2 cellular contexts compared by ENCODE assay signal in genomic region chr5:82221020-82221419, GRCh38.
A peak's percentile ranks its signal among the peaks of the same experiment; 100 is the strongest.
TF ChIP-seq lines count a peak whose summit lies in the region.

No MANE protein-coding gene starts in this region.

TF ChIP-seq in HepG2, 621 proteins besides CTCF, POLR2A, EP300 and RAD21:
- no peak for TF ChIP-seq BRD4 (CRISPR knock-in tag; IDR thresholded peaks at IDR 0.05)
- TF ChIP-seq CEBPB (IDR thresholded peaks at IDR 0.05; ENCODE audit: borderline replicate concordance, low read depth, low read length) = peak; percentile 66

TF ChIP-seq in H1, 55 proteins besides CTCF, POLR2A, EP300 and RAD21:
- TF ChIP-seq PHF8 (conservative IDR thresholded peaks at IDR 0.05; ENCODE audit: low read depth, low read length) = no peak
- TF ChIP-seq MAX (IDR thresholded peaks at IDR 0.05) = no peak
- TF ChIP-seq NRF1 (IDR thresholded peaks at IDR 0.05; ENCODE audit: low read depth, low read length) = no peak
- TF ChIP-seq TAF7 (optimal IDR thresholded peaks at IDR 0.05; ENCODE audit: borderline replicate concordance, low read depth, low read length) = no peak
- no peak for TF ChIP-seq GTF2F1 (IDR thresholded peaks at IDR 0.05; ENCODE audit: borderline replicate concordance, low read depth, low read length)
- no peak for TF ChIP-seq TAF1 (IDR thresholded peaks at IDR 0.05; ENCODE audit: low read depth, low read length)
- no peak for TF ChIP-seq USF2 (IDR thresholded peaks at IDR 0.05; ENCODE audit: low read length)
- TF ChIP-seq RBBP5 (IDR thresholded peaks at IDR 0.05; ENCODE audit: borderline replicate concordance, low read depth, low read length) = no peak
- no peak for TF ChIP-seq HDAC2 (IDR thresholded peaks at IDR 0.05; ENCODE audit: borderline replicate concordance in 1 of 2, low read depth in 2 of 2, low read length in 2 of 2)
- no peak for TF ChIP-seq YY1 (IDR thresholded peaks at IDR 0.05; ENCODE audit: low read depth, low read length)
- TF ChIP-seq HDAC6 (IDR thresholded peaks at IDR 0.05; ENCODE audit: low read depth, low read length) = no peak
- no peak for TF ChIP-seq BACH1 (IDR thresholded peaks at IDR 0.05; ENCODE audit: low read length)
- no peak for TF ChIP-seq CBX8 (IDR thresholded peaks at IDR 0.05; ENCODE audit: borderline replicate concordance, low read depth, low read length)
- no peak for TF ChIP-seq RNF2 (IDR thresholded peaks at IDR 0.05; ENCODE audit: borderline replicate concordance, low read depth, low read length, missing control alignments, poor library complexity, severe bottlenecking)
- TF ChIP-seq CHD1 (IDR thresholded peaks at IDR 0.05; ENCODE audit: low read depth, low read length) = no peak
- no peak for TF ChIP-seq ATF2 (IDR thresholded peaks at IDR 0.05; ENCODE audit: low read length)
- no peak for TF ChIP-seq KDM1A (IDR thresholded peaks at IDR 0.05; ENCODE audit: borderline replicate concordance, low read length)
- no peak for TF ChIP-seq FOSL1 (IDR thresholded peaks at IDR 0.05; ENCODE audit: insufficient read depth, low read depth, low read length)
- TF ChIP-seq CEBPB (IDR thresholded peaks at IDR 0.05; ENCODE audit: low read depth, low read length) = peak; percentile 96
- TF ChIP-seq JUND (IDR thresholded peaks at IDR 0.05; ENCODE audit: low read length) = peak; percentile 58; the same call in 1 of the 2 replicates
- no peak for TF ChIP-seq RFX5 (IDR thresholded peaks at IDR 0.05; ENCODE audit: borderline replicate concordance, low read depth, low read length)
- TF ChIP-seq CTBP2 (IDR thresholded peaks at IDR 0.05; ENCODE audit: borderline replicate concordance, insufficient read depth, insufficient read length, low read length) = no peak
- TF ChIP-seq ATF3 (IDR thresholded peaks at IDR 0.05; ENCODE audit: insufficient read depth, low read depth, low read length) = peak; percentile 60
